ENCODE assay signal across 11 cellular contexts in the genomic region with DNA sequence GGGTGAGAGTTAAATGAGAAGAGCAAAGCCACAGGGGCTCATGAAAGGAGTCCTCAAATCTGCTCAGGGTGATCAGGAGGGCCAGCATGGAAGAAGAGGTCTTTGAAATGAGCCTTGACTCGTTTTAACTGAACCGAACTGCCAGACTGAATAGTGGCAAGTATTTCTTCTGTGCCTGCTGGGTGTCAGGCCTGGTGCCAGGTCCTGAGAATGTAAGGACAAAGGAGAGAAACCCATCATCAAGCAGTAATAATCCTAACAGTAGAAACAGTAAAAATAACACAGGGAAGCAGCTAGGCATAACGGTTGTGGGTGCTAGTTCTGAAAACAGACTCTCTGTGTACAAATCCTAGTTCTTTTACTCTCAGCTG. TPM values are rescaled to one million over a fixed set of nuclear protein-coding genes. Genes with fewer than 3 reads are reported as not detected.
DNase-seq lines count a peak whose midpoint lies in the region; ATAC-seq, FAIRE-seq and TF ChIP-seq lines count a peak whose summit lies in the region.
"Had no signal": no experiment of that assay in that cellular context is flagged by ENCODE, and none has a peak within 500 bp of the region (broad histone marks: within the 10 kb centered on the region; RNA-seq: fewer than 3 reads in every experiment).

No MANE protein-coding gene starts in this region.

- CTCF ChIA-PET in H1 (lab: Charles Lee; ENCODE audit: partially characterized antibody) = interaction anchor here (1.4 to 1.5 kb wide), 2 partner anchors 10 to 281 kb away, joined by 3 to 5 read pairs; no protein-coding TSS in a partner anchor

- H3K79me2 ChIP-seq in H1 (ENCODE audit: control insufficient read depth in 1 of 2, insufficient read depth in 2 of 2, low read length in 2 of 2) = no peaks in the 10 kb centered on the region

- no peak for FAIRE-seq in H1 (lab: Jason Lieb, UNC)

- no peak for TF ChIP-seq RAD21 in H1 (IDR thresholded peaks at IDR 0.05 in 1 of 2, conservative IDR thresholded peaks at IDR 0.05 in 1 of 2; ENCODE audit: low read depth in 2 of 2, low read length in 2 of 2)

- no peak overlapping the region for H2BK120ac ChIP-seq in H1 (replicated peaks; ENCODE audit: low read depth, low read length)

- H3K4me1 ChIP-seq in Peyer's patch (peaks cover 0 to 34% (median 1%) of the 10 kb centered on the region in 4 donors), H1 (replicated peaks in 1 of 4; ENCODE audit: control insufficient read depth in 3 of 4, insufficient read depth in 4 of 4, low read length in 3 of 4) (peaks cover 10 to 17% (median 12%) of the 10 kb centered on the region in 4 experiments), psoas muscle (peaks cover 31% of the 10 kb centered on the region)

- H2BK20ac ChIP-seq in H1 (ENCODE audit: low read length) = no peak overlapping the region; the same call in 1 of the 2 replicates

- no peak overlapping the region for H2BK5ac ChIP-seq in H1 (ENCODE audit: low read depth, low read length)

- no peak overlapping the region for H3K23ac ChIP-seq in H1 (ENCODE audit: insufficient read length)

- H4K91ac ChIP-seq in H1 (replicated peaks; ENCODE audit: insufficient read length, low read length) = peak overlapping the region; percentile 42

- POLR2A ChIA-PET in H1 (lab: Charles Lee; ENCODE audit: partially characterized antibody) = interaction anchor here (0.8 to 1.6 kb wide), 2 partner anchors 10 to 39 kb away, joined by 3 to 4 read pairs; no protein-coding TSS in a partner anchor

- WGBS in H1 (ENCODE audit: extremely low coverage in 1 of 2, insufficient coverage in 1 of 2, insufficient read length in 1 of 2, insufficient replicate concordance in 2 of 2, low coverage in 1 of 2, low lambda C conversion rate in 2 of 2, missing lambda C conversion rate in 1 of 2), 2 experiments = 82% methylated on average over 3 of the region's 3 CpGs; no CpG with 5 or more reads in 1 of the 2 experiments
- WGBS in psoas muscle, 3 donors = 58 to 73% (median 61%) methylated on average over 3 of the region's 3 CpGs

- no peak overlapping the region for H4K8ac ChIP-seq in H1 (ENCODE audit: extremely low read depth, insufficient read depth, low read length)

- H3K27ac ChIP-seq in Peyer's patch = peak overlapping the region; percentile 5 to 70 (median 47)
- no peak overlapping the region for H3K27ac ChIP-seq in H1 (ENCODE audit: low read depth, low read length)
- peak overlapping the region; percentile 76 for H3K27ac ChIP-seq in psoas muscle

- no peaks in the 10 kb centered on the region; the same call in 1 of the 2 replicates for H3K79me1 ChIP-seq in H1 (ENCODE audit: low read depth, low read length)

- H3K9ac ChIP-seq in H1 (replicated peaks in 1 of 4; ENCODE audit: extremely low read depth in 1 of 4, low read depth in 3 of 4, low read length in 3 of 4) = no peak overlapping the region

- TF ChIP-seq CTCF in Peyer's patch (IDR thresholded peaks at IDR 0.05) = no peak
- no peak for TF ChIP-seq CTCF in H1 (IDR thresholded peaks at IDR 0.05; ENCODE audit: control extremely low read depth in 1 of 3, insufficient read depth in 1 of 3, low read depth in 1 of 3, low read length in 3 of 3)
- no peak for TF ChIP-seq CTCF in psoas muscle (IDR thresholded peaks at IDR 0.05)

- H2BK12ac ChIP-seq in H1 (ENCODE audit: low read depth, low read length) = peak overlapping the region; percentile 18; the same call in 1 of the 2 replicates

- H3K4me2 ChIP-seq in H1 (ENCODE audit: insufficient read depth in 1 of 2, low read depth in 2 of 2, low read length in 2 of 2) = no peak overlapping the region

- no peak for TF ChIP-seq EP300 in H1 (IDR thresholded peaks at IDR 0.05; ENCODE audit: borderline replicate concordance in 1 of 2, low read depth in 2 of 2, low read length in 2 of 2)

- H3K18ac ChIP-seq in H1 (ENCODE audit: extremely low read depth, low read length) = no peak overlapping the region

- no peak overlapping the region for H2AFZ ChIP-seq in H1 (ENCODE audit: low read length)

- intact Hi-C loops in psoas muscle (cut with DNase I) = loop anchor here in 1 of 2 donors (5.0 kb wide), 1 partner anchor 42 kb away; a partner anchor contains a TSS

- ATAC-seq in psoas muscle (no peak), GM18498 (IDR thresholded peaks at IDR 0.05; ENCODE audit: unreplicated experiment) (no peak), HG03280 (IDR thresholded peaks at IDR 0.05; ENCODE audit: unreplicated experiment) (no peak), HG02798 (IDR thresholded peaks at IDR 0.05; ENCODE audit: poor library complexity, unreplicated experiment) (no peak)

- no peak overlapping the region for H3K14ac ChIP-seq in H1 (ENCODE audit: insufficient read length)

- no peaks in the 10 kb centered on the region for H3K23me2 ChIP-seq in H1 (ENCODE audit: low read depth, low read length)

- no peaks in the 10 kb centered on the region for H4K20me1 ChIP-seq in H1 (replicated peaks in 1 of 2; ENCODE audit: control insufficient read depth in 1 of 2, insufficient read depth in 2 of 2, low read length in 2 of 2)

- H3K9me3 ChIP-seq in Peyer's patch = no peaks in the 10 kb centered on the region
- no peaks in the 10 kb centered on the region for H3K9me3 ChIP-seq in H1 (ENCODE audit: insufficient read depth in 2 of 2, low read depth in 1 of 2, low read length in 1 of 2)
- no peaks in the 10 kb centered on the region for H3K9me3 ChIP-seq in psoas muscle

- DNase-seq in Caki2 (ENCODE audit: low read depth) = peak; percentile 54
- no peak for DNase-seq in Peyer's patch
- no peak for DNase-seq in H1 (ENCODE audit: low read depth in 1 of 2, low spot score in 2 of 2)
- DNase-seq in psoas muscle = no peak
- no peak for DNase-seq in LoVo (ENCODE audit: low spot score)
- DNase-seq: activated B cell treated with CpG ODN at 0.5 μM for 24 hours, DMS79 treated with DMSO at 0.1 percent for 48 hours, NCI-H748 treated with DMSO at 0.1 percent for 48 hours had no signal

- H3K4me3 ChIP-seq in Peyer's patch = no peak overlapping the region
- H3K4me3 ChIP-seq in H1 (ENCODE audit: extremely low read depth in 1 of 4, insufficient read depth in 2 of 4, low read depth in 3 of 4, low read length in 4 of 4) = no peak overlapping the region
- H3K4me3 ChIP-seq in psoas muscle = no peak overlapping the region

- H3K27me3 ChIP-seq in Peyer's patch (no peaks in the 10 kb centered on the region), H1 (replicated peaks in 1 of 4; ENCODE audit: control insufficient read depth in 3 of 4, extremely low read depth in 1 of 4, insufficient read depth in 3 of 4, low read length in 3 of 4) (no peaks in the 10 kb centered on the region), psoas muscle (ENCODE audit: insufficient read depth in 3 of 3, low read length in 2 of 3) (no peaks in the 10 kb centered on the region)

- no peak overlapping the region for H4K5ac ChIP-seq in H1 (ENCODE audit: insufficient read length, low read depth, low read length)

- H3K36me3 ChIP-seq in Peyer's patch (no peaks in the 10 kb centered on the region), H1 (ENCODE audit: control insufficient read depth in 2 of 4, insufficient read depth in 4 of 4, low read length in 3 of 4) (no peaks in the 10 kb centered on the region), psoas muscle (ENCODE audit: insufficient read depth in 1 of 2, low read depth in 1 of 2) (no peaks in the 10 kb centered on the region)

- in situ Hi-C loops in Caki2 (cut with HindIII; ENCODE audit: low pct_unique_long_range_greater_than_20kb, low sequenced_read_pairs) = no loop called here

- no peak overlapping the region for H3K4ac ChIP-seq in H1 (replicated peaks; ENCODE audit: insufficient read length, low read depth, low read length)

- no peak for TF ChIP-seq POLR2A in Peyer's patch (IDR thresholded peaks at IDR 0.05)
- TF ChIP-seq POLR2A in H1 (IDR thresholded peaks at IDR 0.05; ENCODE audit: control extremely low read depth in 1 of 2, low read depth in 2 of 2, low read length in 2 of 2) = no peak

- H3K56ac ChIP-seq in H1 (replicated peaks; ENCODE audit: insufficient read length, low read depth, low read length) = no peak overlapping the region

- no peak overlapping the region for H2BK15ac ChIP-seq in H1 (ENCODE audit: low read length)

- H2AK5ac ChIP-seq in H1 (ENCODE audit: low read depth, low read length) = no peak overlapping the region

TF ChIP-seq in H1, 55 proteins besides CTCF, POLR2A, EP300 and RAD21 (continues in another document):
- TF ChIP-seq, protein P1, sequence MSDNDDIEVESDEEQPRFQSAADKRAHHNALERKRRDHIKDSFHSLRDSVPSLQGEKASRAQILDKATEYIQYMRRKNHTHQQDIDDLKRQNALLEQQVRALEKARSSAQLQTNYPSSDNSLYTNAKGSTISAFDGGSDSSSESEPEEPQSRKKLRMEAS (IDR thresholded peaks at IDR 0.05) = no peak
- TF ChIP-seq SP4 (IDR thresholded peaks at IDR 0.05; ENCODE audit: low read length) = no peak
- TF ChIP-seq CEBPB (IDR thresholded peaks at IDR 0.05; ENCODE audit: low read depth, low read length) = no peak
- TF ChIP-seq TBP (IDR thresholded peaks at IDR 0.05; ENCODE audit: low read depth, low read length) = no peak
- TF ChIP-seq ASH2L (IDR thresholded peaks at IDR 0.05; ENCODE audit: low read length) = no peak
- no peak for TF ChIP-seq CBX5 (IDR thresholded peaks at IDR 0.05; ENCODE audit: low read depth, low read length)
- no peak for TF ChIP-seq HDAC6 (IDR thresholded peaks at IDR 0.05; ENCODE audit: low read depth, low read length)
- TF ChIP-seq GABPA (IDR thresholded peaks at IDR 0.05; ENCODE audit: borderline replicate concordance, insufficient read depth, low read length) = no peak
- TF ChIP-seq BRCA1 (IDR thresholded peaks at IDR 0.05; ENCODE audit: low read depth, low read length) = no peak
- no peak for TF ChIP-seq BCL11A (IDR thresholded peaks at IDR 0.05; ENCODE audit: low read depth in 2 of 2, low read length in 2 of 2)
- no peak for TF ChIP-seq JUN (IDR thresholded peaks at IDR 0.05; ENCODE audit: low read depth, low read length)
- TF ChIP-seq PHF8 (conservative IDR thresholded peaks at IDR 0.05; ENCODE audit: low read depth, low read length) = no peak

RNA-seq across cellular contexts. Expression of a gene that starts 40.4 kb away (rescaled TPM):
- total RNA-seq in Caki2 (2014; rRNA removed; shearing (Covaris generic); ENCODE audit: low replicate concordance) = 26.4 and 31.4 TPM in 2 replicates
- total RNA-seq in Peyer's patch (10 to 100 TPM; 43.7 to 80.0 (median 60.2) TPM), psoas muscle (10 to 100 TPM; 25.7 to 47.6 (median 44.0) TPM)
- 11.1 and 12.4 TPM in 2 replicates for total RNA-seq in H1 (2021; fragmentation: NEBNext Ultra II Directional; extraction: Animal tissue kit (Norgen Biotek cat#: 25700))
- polyA plus RNA-seq in H1 (2011; rRNA removed) (10.1 and 17.3 TPM in 2 replicates), psoas muscle (10 to 100 TPM in 2 of 3 donors, 1 to 10 TPM in 1; 2.9 to 29.3 (median 20.3) TPM)
- polyA plus RNA-seq in H1 (2011; cell fraction: cytosol; rRNA removed) = 9.1 TPM
- 41.6 TPM for polyA plus RNA-seq in H1 (2011; cell fraction: nucleus; rRNA removed)
- polyA plus RNA-seq in H1 (2012, experiment 1 of 2) = 7.8 to 10.4 TPM (median 8.7 TPM) in 4 replicates
- 5.0 TPM for polyA plus RNA-seq in H1 (2012, experiment 2 of 2)
- 13.2 TPM for polyA plus RNA-seq in H1 (2013, experiment 1 of 2)
- 11.1 TPM for polyA plus RNA-seq in H1 (2013, experiment 2 of 2)
- 16.5 and 18.3 TPM in 2 replicates for polyA minus RNA-seq in H1 (2011; rRNA and poly(A)+ RNA removed)
- 12.3 TPM for polyA minus RNA-seq in H1 (2011; cell fraction: cytosol; rRNA and poly(A)+ RNA removed)
- 14.3 TPM for polyA minus RNA-seq in H1 (2011; cell fraction: nucleus; rRNA and poly(A)+ RNA removed)
